Comparison of ENCODE assay signal across 23 cellular contexts in genomic region chr1:63274979-63275378, GRCh38. TPM values are rescaled to one million over a fixed set of nuclear protein-coding genes. Genes with fewer than 3 reads are reported as not detected.
"Had no signal": no experiment of that assay in that cellular context is flagged by ENCODE, and none has a peak within 500 bp of the region (broad histone marks: within the 10 kb centered on the region; RNA-seq: fewer than 3 reads in every experiment).

No MANE protein-coding gene starts in this region.

- ATAC-seq: SK-N-SH treated with all-trans-retinoic acid at 6 μM for 48 hours had no signal

- DNase-seq: KBM-7, MV-4-11, NCI-H1048, NCI-H1105, NCI-H1436 treated with DMSO at 0.1 percent for 48 hours, NCI-H1694, NCI-H187 treated with DMSO at 0.1 percent for 48 hours, NCI-H2029 treated with DMSO at 0.1 percent for 48 hours, NCI-H2171, NCI-H226, NCI-H446, NCI-H510A, NCI-H524 treated with DMSO at 0.1 percent for 48 hours, NCI-H69, NCI-H774, Right ventricle myocardium superior, RPMI8226, SIG-M5 had no signal

- H3K27ac ChIP-seq: SJSA1 had no signal

RNA-seq across cellular contexts. Expression of gene FOXD3, which starts 47.4 kb away (rescaled TPM):
- total RNA-seq: HT-29, LHCN-M2, MCF 10A had no signal
